ENCODE assay signal across 17 cellular contexts in genomic region chr17:41672153-41672552, GRCh38. TPM values are rescaled to one million over a fixed set of nuclear protein-coding genes. Genes with fewer than 3 reads are reported as not detected.
"Had no signal": no experiment of that assay in that cellular context is flagged by ENCODE, and none has a peak within 500 bp of the region (broad histone marks: within the 10 kb centered on the region; RNA-seq: fewer than 3 reads in every experiment).

No MANE protein-coding gene starts in this region.

- H3K9me3 ChIP-seq: heart left ventricle, thyroid gland had no signal

- H3K27me3 Mint-ChIP-seq: activated B cell treated with CpG ODN at 0.5 μM for 24 hours; naive thymus-derived CD4-positive, alpha-beta T cell had no signal

- H3K36me3 ChIP-seq: cardiac muscle cell, heart left ventricle, thyroid gland had no signal

- DNase-seq: activated B cell treated with CpG ODN at 0.5 μM for 24 hours; effector CD4-positive, alpha-beta T cell; mammary epithelial cell; naive thymus-derived CD4-positive, alpha-beta T cell; nucleus accumbens; right cardiac atrium; SHP77 treated with DMSO at 0.1 percent for 48 hours; small intestine; T-helper 2 cell; thyroid gland had no signal

- H3K27ac ChIP-seq: cardiac muscle cell, thyroid gland had no signal

- H3K27me3 ChIP-seq: cardiac muscle cell, heart left ventricle, thyroid gland had no signal

- H3K27ac Mint-ChIP-seq: activated B cell treated with CpG ODN at 0.5 μM for 24 hours, progenitor cell of endocrine pancreas had no signal

- ATAC-seq: heart left ventricle; naive thymus-derived CD4-positive, alpha-beta T cell; right cardiac atrium had no signal

- H3K4me3 ChIP-seq: cardiac muscle cell, heart left ventricle, thyroid gland had no signal

- H3K4me3 Mint-ChIP-seq: activated B cell treated with CpG ODN at 0.5 μM for 24 hours had no signal

RNA-seq across cellular contexts. Expression of gene GAST, which starts 40.0 kb away (rescaled TPM):
- total RNA-seq: activated B cell treated with CpG ODN at 0.5 μM for 24 hours; activated CD8-positive, alpha-beta memory T cell treated with anti-CD3 and anti-CD28 coated beads for 36 hours; cardiac muscle cell; fibroblast of lung; frontal cortex; heart left ventricle; mononuclear cell; naive thymus-derived CD4-positive, alpha-beta T cell; right cardiac atrium; thyroid gland had no signal
- polyA plus RNA-seq: cardiac muscle cell; fibroblast of lung; heart left ventricle; naive thymus-derived CD4-positive, alpha-beta T cell; right cardiac atrium had no signal

RNA-seq across cellular contexts. Expression of gene KRT17, which starts 47.8 kb away (rescaled TPM):
- total RNA-seq: activated B cell treated with CpG ODN at 0.5 μM for 24 hours; cardiac muscle cell; naive thymus-derived CD4-positive, alpha-beta T cell; right cardiac atrium had no signal
- polyA plus RNA-seq: heart left ventricle; naive thymus-derived CD4-positive, alpha-beta T cell had no signal

RNA-seq across cellular contexts. Expression of gene KRT16, which starts 59.6 kb away (rescaled TPM):
- total RNA-seq: activated B cell treated with CpG ODN at 0.5 μM for 24 hours; activated CD8-positive, alpha-beta memory T cell treated with anti-CD3 and anti-CD28 coated beads for 36 hours; cardiac muscle cell; fibroblast of lung; frontal cortex; heart left ventricle; mononuclear cell; naive thymus-derived CD4-positive, alpha-beta T cell; progenitor cell of endocrine pancreas; right cardiac atrium had no signal
- polyA plus RNA-seq: naive thymus-derived CD4-positive, alpha-beta T cell had no signal
